In the genomic region with DNA sequence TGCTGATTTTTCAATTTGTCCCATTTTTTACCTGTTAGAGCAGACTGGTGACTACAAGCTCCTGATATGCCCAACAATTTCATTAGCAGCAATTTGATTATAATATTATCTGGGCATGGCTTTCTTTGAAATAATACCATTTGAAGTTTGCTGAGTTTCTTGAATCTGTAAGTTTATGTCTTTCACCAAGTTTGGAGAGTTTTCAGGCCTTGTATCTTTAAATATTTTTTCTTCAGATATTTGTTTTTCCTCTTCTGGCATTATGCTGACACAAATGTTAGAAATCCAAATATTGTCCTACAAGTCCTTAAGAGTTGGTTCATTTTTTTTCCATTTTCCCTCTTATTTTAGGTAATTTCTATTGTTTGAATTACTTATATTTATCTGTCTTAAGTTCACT, we compare ENCODE assay signal across 6 cellular contexts.
"Had no signal": no experiment of that assay in that cellular context is flagged by ENCODE, and none has a peak within 500 bp of the region (broad histone marks: within the 10 kb centered on the region; RNA-seq: fewer than 3 reads in every experiment).

No MANE protein-coding gene starts in this region.

- H3K4me3 ChIP-seq: K562 had no signal

- H3K27ac ChIP-seq: HL-60, KMS-11 had no signal

- DNase-seq: IMR-90, KBM-7, KG1 had no signal
